ENCODE assay signal across 11 cellular contexts in the genomic region with DNA sequence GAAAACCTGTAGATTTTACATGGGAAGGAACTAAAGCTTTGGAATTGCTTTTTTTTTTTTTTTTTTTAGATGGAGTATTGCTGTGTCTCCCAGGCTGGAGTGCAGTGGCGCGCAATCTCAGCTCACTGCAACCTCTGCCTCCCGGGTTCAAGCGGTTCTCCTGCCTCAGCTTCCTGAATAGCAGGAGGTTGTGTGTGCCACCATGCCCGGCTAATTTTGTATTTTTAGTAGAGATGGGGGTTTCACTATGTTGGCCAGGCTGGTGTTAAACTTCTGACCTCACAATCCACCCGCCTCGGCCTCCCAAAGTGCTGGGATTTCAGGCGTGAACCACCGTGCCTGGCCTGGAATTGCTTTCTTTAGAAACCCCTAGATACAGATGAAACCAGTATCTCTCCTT. TPM values are rescaled to one million over a fixed set of nuclear protein-coding genes. Genes with fewer than 3 reads are reported as not detected.
DNase-seq lines count a peak whose midpoint lies in the region; FAIRE-seq and TF ChIP-seq lines count a peak whose summit lies in the region.
"Not testable (repeated sequence)": the region's sequence is repeated elsewhere in the genome, so short reads cannot be mapped to it uniquely, and the experiment has no call there.
"Had no signal": no experiment of that assay in that cellular context is flagged by ENCODE, and none has a peak within 500 bp of the region (broad histone marks: within the 10 kb centered on the region; RNA-seq: fewer than 3 reads in every experiment).

No MANE protein-coding gene starts in this region.

- peak overlapping the region; percentile 79 for H3K27ac ChIP-seq in RWPE1
- H3K27ac ChIP-seq in left ventricle myocardium inferior (replicated peaks) = peak overlapping the region; percentile 9

- H3K27me3 ChIP-seq in left ventricle myocardium inferior (ENCODE audit: low read depth) = not testable (repeated sequence)

- CTCF ChIA-PET in RWPE1 (lab: Yijun Ruan, JAX) = not testable (repeated sequence)

- intact Hi-C loops in left ventricle myocardium inferior (cut with micrococcal nuclease) = loop anchor here (10.0 kb wide), 1 partner anchor 91 kb away; a partner anchor contains a TSS

- TF ChIP-seq POLR2A in GM12891 (IDR thresholded peaks at IDR 0.05; ENCODE audit: low read depth, low read length) = 0 out of 2 replicates have a peak, but pooled peaks have one; percentile 11

- H3K27me3 Mint-ChIP-seq in activated T-cell treated with anti-CD3 and anti-CD28 coated beads, Interleukin-2, amount 50 U/mL, for 24 hours; chondrocyte (ENCODE audit: low read depth); neural crest cell (ENCODE audit: low read depth); type B pancreatic cell: not testable (repeated sequence)

- not testable (repeated sequence) for H3K9me3 ChIP-seq in left ventricle myocardium inferior (replicated peaks)

- DNase-seq in GM12891 (ENCODE audit: insufficient read length, low spot score); RWPE1 (ENCODE audit: low spot score); activated T-cell treated with anti-CD3 and anti-CD28 coated beads, Interleukin-2, amount 50 U/mL, for 24 hours; chondrocyte (ENCODE audit: low spot score); left ventricle myocardium inferior; neural crest cell (ENCODE audit: low read depth, low spot score); type B pancreatic cell (ENCODE audit: extremely low spot score, unreplicated experiment): not testable (repeated sequence)

- H3K4me3 Mint-ChIP-seq in activated T-cell treated with anti-CD3 and anti-CD28 coated beads, Interleukin-2, amount 50 U/mL, for 24 hours; chondrocyte (ENCODE audit: unreplicated experiment): not testable (repeated sequence)
- H3K4me3 Mint-ChIP-seq in neural crest cell (peak overlapping the region; percentile 62), type B pancreatic cell (peak overlapping the region; percentile 47)

- peak overlapping the region; percentile 74 for H3K27ac Mint-ChIP-seq in activated T-cell treated with anti-CD3 and anti-CD28 coated beads, Interleukin-2, amount 50 U/mL, for 24 hours
- H3K27ac Mint-ChIP-seq in chondrocyte (ENCODE audit: unreplicated experiment) (peak overlapping the region; percentile 5), type B pancreatic cell (peak overlapping the region; percentile 78)
- H3K27ac Mint-ChIP-seq in neural crest cell (ENCODE audit: unreplicated experiment) = not testable (repeated sequence)

- POLR2A ChIA-PET in RWPE1 (lab: Yijun Ruan, JAX; ENCODE audit: low non-redundant PET) = interaction anchor here (0.6 to 1.1 kb wide), 2 partner anchors 362 to 1844 kb away, joined by 3 to 4 read pairs; no protein-coding TSS in a partner anchor

- H3K4me1 ChIP-seq in left ventricle myocardium inferior = peaks cover 79% of the 10 kb centered on the region

- not testable (repeated sequence) for FAIRE-seq in GM12891 (lab: Jason Lieb, UNC)

- H3K9me3 Mint-ChIP-seq in activated T-cell treated with anti-CD3 and anti-CD28 coated beads, Interleukin-2, amount 50 U/mL, for 24 hours; chondrocyte (ENCODE audit: low read depth); neural crest cell; type B pancreatic cell: not testable (repeated sequence)

- not testable (repeated sequence) for TF ChIP-seq CTCF in RWPE1 (conservative IDR thresholded peaks at IDR 0.05; ENCODE audit: low read depth); chondrocyte (IDR thresholded peaks at IDR 0.05); left ventricle myocardium inferior (IDR thresholded peaks at IDR 0.05; ENCODE audit: borderline replicate concordance); neural crest cell (conservative IDR thresholded peaks at IDR 0.05); type B pancreatic cell (conservative IDR thresholded peaks at IDR 0.05)

- peaks cover 34% of the 10 kb centered on the region for H3K36me3 Mint-ChIP-seq in activated T-cell treated with anti-CD3 and anti-CD28 coated beads, Interleukin-2, amount 50 U/mL, for 24 hours (ENCODE audit: low read depth)
- H3K36me3 Mint-ChIP-seq in chondrocyte (ENCODE audit: low read depth); neural crest cell (ENCODE audit: low read depth); type B pancreatic cell: not testable (repeated sequence)

- H3K4me3 ChIP-seq in left ventricle myocardium inferior = not testable (repeated sequence)

- H3K36me3 ChIP-seq in left ventricle myocardium inferior = not testable (repeated sequence)

- peaks cover 25% of the 10 kb centered on the region for H3K4me1 Mint-ChIP-seq in activated T-cell treated with anti-CD3 and anti-CD28 coated beads, Interleukin-2, amount 50 U/mL, for 24 hours (ENCODE audit: low read depth)
- H3K4me1 Mint-ChIP-seq in chondrocyte (ENCODE audit: low read depth) (peaks cover 42% of the 10 kb centered on the region), neural crest cell (peaks cover 31% of the 10 kb centered on the region), type B pancreatic cell (ENCODE audit: unreplicated experiment) (peaks cover 16% of the 10 kb centered on the region)

RNA-seq across cellular contexts. Expression of a gene that starts 22.8 kb away (rescaled TPM):
- polyA plus RNA-seq in GM12891 (2012; ENCODE audit: low read depth, missing spikeins) = 3.8 TPM
- total RNA-seq in chondrocyte = 22.2 to 29.3 TPM (median 26.6 TPM) in 3 replicates
- 24.5 TPM for total RNA-seq in left ventricle myocardium inferior
- total RNA-seq in neural crest cell = 123 and 128 TPM in 2 replicates
- total RNA-seq in type B pancreatic cell (ENCODE audit: low replicate concordance) = 72.8 and 101 TPM in 2 replicates

RNA-seq across cellular contexts. Expression of a gene that starts 39.7 kb away (rescaled TPM):
- polyA plus RNA-seq in GM12891 (2012; ENCODE audit: low read depth, missing spikeins) = not detected
- total RNA-seq in chondrocyte = not detected in 3 replicates
- not detected for total RNA-seq in left ventricle myocardium inferior
- total RNA-seq in neural crest cell = not detected in 2 replicates
- not detected in 2 replicates for total RNA-seq in type B pancreatic cell (ENCODE audit: low replicate concordance)
- total RNA-seq: A673; CD8-positive, alpha-beta memory T cell; H1 had no signal
- polyA plus RNA-seq: CD8-positive, alpha-beta memory T cell; H1; IgD-negative memory B cell had no signal

RNA-seq across cellular contexts. Expression of a gene that starts 44.5 kb away (rescaled TPM):
- 36.2 TPM for polyA plus RNA-seq in GM12891 (2012; ENCODE audit: low read depth, missing spikeins)
- total RNA-seq in chondrocyte (69.8 to 72.8 TPM (median 70.0 TPM) in 3 replicates), left ventricle myocardium inferior (44.7 TPM), neural crest cell (72.0 and 79.9 TPM in 2 replicates), type B pancreatic cell (ENCODE audit: low replicate concordance) (79.8 and 98.0 TPM in 2 replicates)
